ENCODE assay signal across 8 cellular contexts in genomic region chr15:58988011-58988785, GRCh38. TPM values are rescaled to one million over a fixed set of nuclear protein-coding genes. Genes with fewer than 3 reads are reported as not detected.
A peak's percentile ranks its signal among the peaks of the same experiment; 100 is the strongest.
DNase-seq lines count a peak whose midpoint lies in the region; ATAC-seq, FAIRE-seq and TF ChIP-seq lines count a peak whose summit lies in the region.

No MANE protein-coding gene starts in this region.

- H3K79me2 ChIP-seq in GM23248 (ENCODE audit: insufficient read depth) (peaks cover 62% of the 10 kb centered on the region), GM12878 (ENCODE audit: control insufficient read depth, insufficient read depth, low read length) (peaks cover 55% of the 10 kb centered on the region)

- TF ChIP-seq EP300 in GM12878 (IDR thresholded peaks at IDR 0.05; ENCODE audit: borderline replicate concordance in 1 of 2, control insufficient read depth in 1 of 2, low read depth in 2 of 2, low read length in 2 of 2) = no peak

- H3K27me3 Mint-ChIP-seq in T-helper 2 cell treated with Interferon-gamma antibody and Interleukin-4, amounts not matched to agents 5 μg/mL and 100 μg/mL, for 36 hours (ENCODE audit: low read depth) = peaks cover 9% of the 10 kb centered on the region

- H3K9ac ChIP-seq in GM23248 (peak overlapping the region; percentile 87), GM12878 (ENCODE audit: control insufficient read depth, insufficient read depth, low read length) (peak overlapping the region; percentile 93)

- peak overlapping the region; percentile 86 for H3K27ac Mint-ChIP-seq in T-helper 2 cell treated with Interferon-gamma antibody and Interleukin-4, amounts not matched to agents 5 μg/mL and 100 μg/mL, for 36 hours

- WGBS in GM23248 (ENCODE audit: low coverage in 1 of 2, low lambda C conversion rate in 2 of 2, missing lambda C conversion rate in 2 of 2), 2 experiments = 1 to 2% methylated on average over 20 to 36 of the region's 36 CpGs
- under 1% methylated on average over 33 of the region's 36 CpGs for WGBS in GM12878 (ENCODE audit: insufficient coverage, insufficient replicate concordance, low lambda C conversion rate, missing lambda C conversion rate)

- intact Hi-C loops in GM12878 (cut with micrococcal nuclease; ENCODE audit: unreplicated experiment) = loop anchor here (2.0 to 10.0 kb wide), 3 partner anchors 117 to 427 kb away; partner anchors contain the start of gene CCNB2
- intact Hi-C loops in gastrocnemius medialis (cut with DNase I; ENCODE audit: low total_unique reads) = loop anchor here (5.0 to 10.0 kb wide), 4 partner anchors 117 to 537 kb away; partner anchors contain the start of genes CCNB2, MINDY2 and MYO1E

- H3K4me2 ChIP-seq in GM23248 (ENCODE audit: unreplicated experiment) = peak overlapping the region; percentile 82
- H3K4me2 ChIP-seq in GM12878 (ENCODE audit: control insufficient read depth, insufficient read depth) = peak overlapping the region; percentile 74; the same call in 1 of the 2 replicates

- in situ Hi-C loops in GM23248 (cut with MboI) (no loop called here), GM12878 (cut with MboI) (no loop called here), gastrocnemius medialis (cut with MboI; ENCODE audit: low sequenced_read_pairs in 4 of 4) (loop anchor here in 2 of 4 donors (10.0 kb wide), 2 partner anchors 117 to 507 kb away; partner anchors contain the start of gene CCNB2 (in 1 of the 2))

- TF ChIP-seq RAD21 in GM12878 (IDR thresholded peaks at IDR 0.05; ENCODE audit: insufficient read depth, low read depth, low read length) = no peak

- H4K20me1 ChIP-seq in GM23248 (ENCODE audit: insufficient read depth) (peaks cover 6% of the 10 kb centered on the region; the same call in 1 of the 2 replicates), GM12878 (ENCODE audit: control insufficient read depth, insufficient read depth) (no peaks in the 10 kb centered on the region)

- TF ChIP-seq CTCF in GM12878 (IDR thresholded peaks at IDR 0.05 in 2 of 3, conservative IDR thresholded peaks at IDR 0.05 in 1 of 3; ENCODE audit: control insufficient read depth in 2 of 3, extremely low read depth in 1 of 3, insufficient read depth in 1 of 3, low read depth in 3 of 3, low read length in 3 of 3) (no peak), gastrocnemius medialis (IDR thresholded peaks at IDR 0.05 in 4 of 5, conservative IDR thresholded peaks at IDR 0.05 in 1 of 5) (no peak)

- RAD21 ChIA-PET in GM12878 (lab: Charles Lee; ENCODE audit: unreplicated experiment) = interaction anchor here (1.1 to 2.2 kb wide), 6 partner anchors 9 to 541 kb away, joined by 3 to 7 read pairs (median 4); no protein-coding TSS in a partner anchor

- H3K36me3 Mint-ChIP-seq in T-helper 2 cell treated with Interferon-gamma antibody and Interleukin-4, amounts not matched to agents 5 μg/mL and 100 μg/mL, for 36 hours (ENCODE audit: low read depth) = peaks cover 18% of the 10 kb centered on the region

- TF ChIP-seq POLR2A in GM12878 (IDR thresholded peaks at IDR 0.05; ENCODE audit: low read depth, low read length) (no peak; the same call in 1 of the 2 replicates), gastrocnemius medialis (IDR thresholded peaks at IDR 0.05) (no peak)

- H3K27ac ChIP-seq in GM23248 (peak overlapping the region; percentile 71), GM12878 (ENCODE audit: control insufficient read depth, insufficient read depth) (peak overlapping the region; percentile 92), gastrocnemius medialis (peak overlapping the region; percentile 91 to 98 (median 94))

- peaks cover 15% of the 10 kb centered on the region for H3K4me1 ChIP-seq in GM23248 (ENCODE audit: insufficient read depth)
- H3K4me1 ChIP-seq in GM12878 (ENCODE audit: control insufficient read depth, insufficient read depth, low read length) = no peaks in the 10 kb centered on the region
- H3K4me1 ChIP-seq in gastrocnemius medialis = peaks cover 16 to 35% of the 10 kb centered on the region in 2 donors

- peak overlapping the region; percentile 95 for H3K4me3 Mint-ChIP-seq in T-helper 2 cell treated with Interferon-gamma antibody and Interleukin-4, amounts not matched to agents 5 μg/mL and 100 μg/mL, for 36 hours

- peak; percentile 88 for ATAC-seq in GM12878
- ATAC-seq in gastrocnemius medialis = peak; percentile 84 to 88

- POLR2A ChIA-PET in GM12878 (lab: Charles Lee) = interaction anchor here (0.8 to 1.3 kb wide), 5 partner anchors 9 to 495 kb away, joined by 3 to 4 read pairs (median 3); partner anchors contain the start of gene MINDY2

- H3K4me3 ChIP-seq in GM08714 (ENCODE audit: low read length) (peak overlapping the region; percentile 83), GM23248 (peak overlapping the region; percentile 97), GM12878 (peak overlapping the region; percentile 75), gastrocnemius medialis (peak overlapping the region; percentile 88 to 97 (median 92))

- no peaks in the 10 kb centered on the region; the same call in 1 of the 2 replicates for H3K36me3 ChIP-seq in GM23248 (ENCODE audit: low read depth)
- H3K36me3 ChIP-seq in GM12878 (ENCODE audit: control insufficient read depth in 2 of 2, insufficient read depth in 2 of 2, low read length in 1 of 2) = peaks cover 0 to 14% of the 10 kb centered on the region in 2 experiments; a peak in 1 of 4 replicates
- no peaks in the 10 kb centered on the region for H3K36me3 ChIP-seq in gastrocnemius medialis

- no peaks in the 10 kb centered on the region for H3K9me3 Mint-ChIP-seq in T-helper 2 cell treated with Interferon-gamma antibody and Interleukin-4, amounts not matched to agents 5 μg/mL and 100 μg/mL, for 36 hours

- H3K9me3 ChIP-seq in GM23248 (ENCODE audit: low read depth) = no peaks in the 10 kb centered on the region
- no peaks in the 10 kb centered on the region; the same call in 2 of the 3 replicates for H3K9me3 ChIP-seq in GM12878 (replicated peaks; ENCODE audit: control insufficient read depth, insufficient read depth, low read length)
- no peaks in the 10 kb centered on the region for H3K9me3 ChIP-seq in gastrocnemius medialis

- peaks cover 29% of the 10 kb centered on the region for H3K4me1 Mint-ChIP-seq in T-helper 2 cell treated with Interferon-gamma antibody and Interleukin-4, amounts not matched to agents 5 μg/mL and 100 μg/mL, for 36 hours (ENCODE audit: low read depth)

- H3K27me3 ChIP-seq in GM23248 (replicated peaks; ENCODE audit: insufficient read depth) (no peaks in the 10 kb centered on the region), GM12878 (replicated peaks in 1 of 2; ENCODE audit: control insufficient read depth in 2 of 2, insufficient read depth in 2 of 2, low read length in 1 of 2) (no peaks in the 10 kb centered on the region), gastrocnemius medialis (no peaks in the 10 kb centered on the region)

- CTCF ChIA-PET in GM12878 (lab: Yijun Ruan, JAX) = interaction anchor here (0.7 to 1.5 kb wide), 8 partner anchors 9 to 760 kb away, joined by 3 to 5 read pairs (median 3); no protein-coding TSS in a partner anchor

- no TSS peak for BruUV-seq in GM12878 (replicated peaks; lab: Mats Ljungman, UMichigan)

- no peaks in the 10 kb centered on the region for H3K9me2 ChIP-seq in GM23248 (ENCODE audit: insufficient read depth)

- DNase-seq in GM23248 (peak; percentile 77), LHCN-M2 (ENCODE audit: low read depth) (peak; percentile 34), GM12878 (ENCODE audit: low read depth, low spot score) (no peak), iPS DF 19.7 (ENCODE audit: low read depth, low spot score) (peak; percentile 9), gastrocnemius medialis (peak; percentile 53 to 55), NCI-H1048 (lab: John Stamatoyannopoulos, UW) (no peak)
- DNase-seq in T-helper 2 cell treated with Interferon-gamma antibody and Interleukin-4, amounts not matched to agents 5 μg/mL and 100 μg/mL, for 36 hours (ENCODE audit: low spot score) = peak; percentile 63

- H2AFZ ChIP-seq in GM23248 (peak overlapping the region; percentile 100), GM12878 (ENCODE audit: control insufficient read depth, low read depth, low read length) (peak overlapping the region; percentile 83)

- H3F3A ChIP-seq in GM23248 (ENCODE audit: insufficient read depth) = no peaks in the 10 kb centered on the region

- SMC1A ChIA-PET in GM12878 (lab: Charles Lee; ENCODE audit: uncharacterized antibody, unreplicated experiment) = interaction anchor here (0.6 to 1.9 kb wide), 10 partner anchors 8 to 697 kb away, joined by 3 to 9 read pairs (median 3); no protein-coding TSS in a partner anchor

- no peak for FAIRE-seq in GM12878 (lab: Jason Lieb, UNC)

RNA-seq across cellular contexts. Expression of gene RNF111, which starts 0.7 kb away (rescaled TPM):
- 17.8 and 27.9 TPM in 2 replicates for total RNA-seq in GM23248 (2014; rRNA removed; shearing (Covaris generic))
- polyA plus RNA-seq in GM23248 (2016; fragmentation: Nextera tagmentation; extraction: Ambion mirVana) (22.6 and 24.4 TPM in 2 replicates), GM12878 (2011; rRNA removed) (30.4 and 34.7 TPM in 2 replicates), GM12878 (2014; fragmentation: Illumina TruSeq; extraction: Trizol) (17.8 and 18.1 TPM in 2 replicates), GM12878 (2014; fragmentation: Nextera tagmentation; extraction: Ambion mirVana) (1 to 10 TPM; 8.6 TPM), GM12878 (2014; rRNA removed) (13.8 and 15.2 TPM in 2 replicates), GM12878 (2016; fragmentation: Nextera tagmentation; extraction: Ambion mirVana) (10 to 100 TPM; 16.3 to 22.0 TPM)
- total RNA-seq in LHCN-M2 (2014; rRNA removed) (14.0 and 22.4 TPM in 2 replicates), GM12878 (2014; rRNA removed) (13.1 and 13.8 TPM in 2 replicates), GM12878 (2014; rRNA removed; fragmentation: Illumina TruSeq; extraction: Trizol) (15.1 and 16.8 TPM in 2 replicates), GM12878 (2021) (22.3 and 25.0 TPM in 2 replicates), gastrocnemius medialis (10 to 100 TPM; 14.5 to 18.4 (median 15.8) TPM)
- 12.6 TPM for polyA plus RNA-seq in LHCN-M2 (2012)
- 74.1 and 75.7 TPM in 2 replicates for total RNA-seq in GM12878 (2013; cell fraction: nucleolus; rRNA removed)
- 6.1 TPM for polyA plus RNA-seq in GM12878 (2011; ENCODE audit: low read depth)
- polyA plus RNA-seq in GM12878 (2011; cell fraction: cytosol; rRNA removed) = 17.3 and 24.5 TPM in 2 replicates
- polyA plus RNA-seq in GM12878 (2011; cell fraction: nucleus; rRNA removed) = 28.3 and 34.8 TPM in 2 replicates
- 8.0 and 15.5 TPM in 2 replicates for polyA plus RNA-seq in GM12878 (2012)
- polyA minus RNA-seq in GM12878 (2011; rRNA and poly(A)+ RNA removed) = 90.9 and 109 TPM in 2 replicates
- 15.5 and 24.2 TPM in 2 replicates for polyA minus RNA-seq in GM12878 (2011; cell fraction: cytosol; rRNA and poly(A)+ RNA removed)
- 48.0 and 72.3 TPM in 2 replicates for polyA minus RNA-seq in GM12878 (2011; cell fraction: nucleus; rRNA and poly(A)+ RNA removed)

RNA-seq across cellular contexts. Expression of gene SLTM, which starts 54.7 kb away (rescaled TPM):
- total RNA-seq in GM23248 (2014; rRNA removed; shearing (Covaris generic)) = 31.4 and 47.2 TPM in 2 replicates
- polyA plus RNA-seq in GM23248 (2016; fragmentation: Nextera tagmentation; extraction: Ambion mirVana) = 54.3 and 58.9 TPM in 2 replicates
- total RNA-seq in LHCN-M2 (2014; rRNA removed) = 52.6 and 71.2 TPM in 2 replicates
- polyA plus RNA-seq in LHCN-M2 (2012) = 27.9 TPM
- total RNA-seq in GM12878 (2013; cell fraction: nucleolus; rRNA removed) = 293 and 302 TPM in 2 replicates
- total RNA-seq in GM12878 (2014; rRNA removed) = 89.6 and 98.9 TPM in 2 replicates
- 142 and 152 TPM in 2 replicates for total RNA-seq in GM12878 (2014; rRNA removed; fragmentation: Illumina TruSeq; extraction: Trizol)
- total RNA-seq in GM12878 (2021) = 69.8 and 77.9 TPM in 2 replicates
- 60.9 TPM for polyA plus RNA-seq in GM12878 (2011; ENCODE audit: low read depth)
- 50.5 and 51.0 TPM in 2 replicates for polyA plus RNA-seq in GM12878 (2011; rRNA removed)
- 26.6 and 28.5 TPM in 2 replicates for polyA plus RNA-seq in GM12878 (2011; cell fraction: cytosol; rRNA removed)
- 79.5 and 134 TPM in 2 replicates for polyA plus RNA-seq in GM12878 (2011; cell fraction: nucleus; rRNA removed)
- polyA plus RNA-seq in GM12878 (2012) = 56.8 and 79.3 TPM in 2 replicates
- polyA plus RNA-seq in GM12878 (2014; fragmentation: Illumina TruSeq; extraction: Trizol) = 129 and 152 TPM in 2 replicates
- polyA plus RNA-seq in GM12878 (2014; fragmentation: Nextera tagmentation; extraction: Ambion mirVana) = 10 to 100 TPM; 81.0 to 92.2 TPM
- polyA plus RNA-seq in GM12878 (2014; rRNA removed) = 77.4 and 79.9 TPM in 2 replicates
- polyA plus RNA-seq in GM12878 (2016; fragmentation: Nextera tagmentation; extraction: Ambion mirVana) = 100 to 1,000 TPM; 111 TPM
- 30.9 and 42.7 TPM in 2 replicates for polyA minus RNA-seq in GM12878 (2011; rRNA and poly(A)+ RNA removed)
- 19.5 and 22.7 TPM in 2 replicates for polyA minus RNA-seq in GM12878 (2011; cell fraction: cytosol; rRNA and poly(A)+ RNA removed)
- 59.6 and 115 TPM in 2 replicates for polyA minus RNA-seq in GM12878 (2011; cell fraction: nucleus; rRNA and poly(A)+ RNA removed)
- 10 to 100 TPM; 46.5 to 76.2 (median 60.9) TPM for total RNA-seq in gastrocnemius medialis

Comparison
In these comparisons a context has a peak if more than half of its experiments do, and no peak if none do; other contexts are left out.
1. DNase-seq: peak in GM23248 (single experiment), LHCN-M2 (single experiment), T-helper 2 cell treated with Interferon-gamma antibody and Interleukin-4, amounts not matched to agents 5 μg/mL and 100 μg/mL, for 36 hours (single experiment), iPS DF 19.7 (single experiment) and gastrocnemius medialis (2 of 2); none in GM12878 (single experiment) and NCI-H1048 (single experiment).
2. Peak in every context shown above with its lines, with median percentiles within 50 percentile points of each other: H3K4me3 ChIP-seq and H3K27ac ChIP-seq.